ENCODE assay signal across 9 cellular contexts in genomic region chr1:112298558-112298957, GRCh38.
DNase-seq lines count a peak whose midpoint lies in the region; ATAC-seq, FAIRE-seq and TF ChIP-seq lines count a peak whose summit lies in the region.
"Had no signal": no experiment of that assay in that cellular context is flagged by ENCODE, and none has a peak within 500 bp of the region (broad histone marks: within the 10 kb centered on the region; RNA-seq: fewer than 3 reads in every experiment).

No MANE protein-coding gene starts in this region.

- no peak for TF ChIP-seq EP300 in A549 (IDR thresholded peaks at IDR 0.05)

- no peak for FAIRE-seq in A549 (lab: Jason Lieb, UNC)

- 0% methylated on average over 1 of the region's 1 CpG for WGBS in A549 (ENCODE audit: missing lambda C conversion rate)

- H3K27ac ChIP-seq in A549, result no peak overlapping the region

- H3K4me3 Mint-ChIP-seq in activated CD8-positive, alpha-beta T cell treated with anti-CD3 and anti-CD28 coated beads, Interleukin-2, amount 10 ng/mL, durations not matched to agents 7 days and 5 days, result no peak overlapping the region
- H3K4me3 Mint-ChIP-seq: stimulated activated naive CD8-positive, alpha-beta T cell treated with anti-CD3 and anti-CD28 coated beads, Interleukin-15, Interleukin-2, amounts not matched to agents 100 ng/mL and 50 ng/mL, for 24 hours had no signal

- POLR2A ChIA-PET in A549 (lab: Yijun Ruan, JAX), result no interaction called here
- POLR2A ChIA-PET in activated CD8-positive, alpha-beta T cell treated with anti-CD3 and anti-CD28 coated beads, Interleukin-2, amount 10 ng/mL, durations not matched to agents 7 days and 5 days (lab: Charles Lee), result no interaction called here

- no peaks in the 10 kb centered on the region for H3K4me1 Mint-ChIP-seq in activated CD8-positive, alpha-beta T cell treated with anti-CD3 and anti-CD28 coated beads, Interleukin-2, amount 10 ng/mL, durations not matched to agents 7 days and 5 days (ENCODE audit: low read depth)

- no peak overlapping the region for H3K4me2 ChIP-seq in A549

- no peak for TF ChIP-seq POLR2A in A549 (IDR thresholded peaks at IDR 0.05; ENCODE audit: low read length)

- no peak overlapping the region for H3K4me3 ChIP-seq in A549

- H3K36me3 Mint-ChIP-seq in activated CD8-positive, alpha-beta T cell treated with anti-CD3 and anti-CD28 coated beads, Interleukin-2, amount 10 ng/mL, durations not matched to agents 7 days and 5 days (ENCODE audit: low read depth), result no peaks in the 10 kb centered on the region

- ATAC-seq in A549 (peak in 1 of 2 experiments; percentile 70; a peak in 3 of 6 replicates), left ventricle myocardium superior (no peak), HG02759 (IDR thresholded peaks at IDR 0.05; ENCODE audit: unreplicated experiment) (no peak)
- ATAC-seq in activated CD8-positive, alpha-beta T cell treated with anti-CD3 and anti-CD28 coated beads, Interleukin-2, amount 10 ng/mL, durations not matched to agents 7 days and 5 days, result no peak

- no peaks in the 10 kb centered on the region for H3K9me3 ChIP-seq in A549

- intact Hi-C loops in left ventricle myocardium superior (cut with micrococcal nuclease), result no loop called here

- H3K27ac Mint-ChIP-seq in activated CD8-positive, alpha-beta T cell treated with anti-CD3 and anti-CD28 coated beads, Interleukin-2, amount 10 ng/mL, durations not matched to agents 7 days and 5 days, result no peak overlapping the region
- H3K27ac Mint-ChIP-seq: stimulated activated naive CD8-positive, alpha-beta T cell treated with anti-CD3 and anti-CD28 coated beads, Interleukin-15, Interleukin-2, amounts not matched to agents 100 ng/mL and 50 ng/mL, for 24 hours had no signal

- no peaks in the 10 kb centered on the region for H3K9me3 Mint-ChIP-seq in activated CD8-positive, alpha-beta T cell treated with anti-CD3 and anti-CD28 coated beads, Interleukin-2, amount 10 ng/mL, durations not matched to agents 7 days and 5 days (ENCODE audit: insufficient read depth)

- H3K27me3 Mint-ChIP-seq in activated CD8-positive, alpha-beta T cell treated with anti-CD3 and anti-CD28 coated beads, Interleukin-2, amount 10 ng/mL, durations not matched to agents 7 days and 5 days (ENCODE audit: low read depth), result peaks cover 5% of the 10 kb centered on the region

- CTCF ChIA-PET in A549 (lab: Yijun Ruan, JAX), result interaction anchor here (0.9 to 1.3 kb wide), 2 partner anchors 10 to 20 kb away, joined by 3 to 5 read pairs; no protein-coding TSS in a partner anchor
- CTCF ChIA-PET in activated CD8-positive, alpha-beta T cell treated with anti-CD3 and anti-CD28 coated beads, Interleukin-2, amount 10 ng/mL, durations not matched to agents 7 days and 5 days (lab: Charles Lee), result interaction anchor here (0.9 to 4.8 kb wide), 15 partner anchors 9 to 95 kb away, joined by 3 to 27 read pairs (median 4); no protein-coding TSS in a partner anchor

- H3K4me1 ChIP-seq in A549, result no peaks in the 10 kb centered on the region

- peak; percentile 28; the same call in 2 of the 3 replicates for TF ChIP-seq CTCF in A549 (IDR thresholded peaks at IDR 0.05)

- TF ChIP-seq RAD21 in A549 (conservative IDR thresholded peaks at IDR 0.05 in 1 of 2, IDR thresholded peaks at IDR 0.05 in 1 of 2), result peak in 1 of 2 experiments; percentile 32; a peak in 3 of 5 replicates

- DNase-seq in A549 (ENCODE audit: low read depth in 1 of 2, low spot score in 1 of 2), result peak; percentile 20 to 41
- DNase-seq in GM04503 (ENCODE audit: low read depth), result peak; percentile 1
- peak; percentile 73 for DNase-seq in NCI-H1694 (lab: John Stamatoyannopoulos, UW)
- DNase-seq in activated CD8-positive, alpha-beta T cell treated with anti-CD3 and anti-CD28 coated beads, Interleukin-2, amount 10 ng/mL, durations not matched to agents 7 days and 5 days, result peak; percentile 37
- DNase-seq in left ventricle myocardium superior, result peak; percentile 50
- peak; percentile 2 to 9 for DNase-seq in stimulated activated CD4-positive, alpha-beta T cell treated with anti-CD3 and anti-CD28 coated beads, Interleukin-4, amount 100 ng/mL, for 48 hours (ENCODE audit: low read depth in 2 of 2)
- no peak for DNase-seq in ureter (ENCODE audit: low spot score)

TF ChIP-seq in A549, 52 proteins besides CTCF, POLR2A, EP300 and RAD21:
- TF ChIP-seq ZFP36 (IDR thresholded peaks at IDR 0.05; ENCODE audit: borderline replicate concordance, partially characterized antibody) (no peak), HOXA7 (CRISPR knock-in tag; IDR thresholded peaks at IDR 0.05) (no peak), HOXB13 (CRISPR knock-in tag; IDR thresholded peaks at IDR 0.05; ENCODE audit: low read depth) (no peak), POLR2AphosphoS2 (conservative IDR thresholded peaks at IDR 0.05; ENCODE audit: low read length) (no peak), EHF (CRISPR knock-in tag; IDR thresholded peaks at IDR 0.05) (no peak)
TF ChIP-seq in A549: peak in this region for 0.
